8 cellular contexts compared by ENCODE assay signal in genomic region chr2:60674524-60675165, GRCh38.
A peak's percentile ranks its signal among the peaks of the same experiment; 100 is the strongest.
DNase-seq lines count a peak whose midpoint lies in the region; ATAC-seq and TF ChIP-seq lines count a peak whose summit lies in the region.

No MANE protein-coding gene starts in this region.

- no peak overlapping the region for H3K27ac ChIP-seq in caudate nucleus (ENCODE audit: low read depth, low read length)

- ATAC-seq in GM19035 (IDR thresholded peaks at IDR 0.05; ENCODE audit: unreplicated experiment) (peak; percentile 100), HG03159 (IDR thresholded peaks at IDR 0.05; ENCODE audit: unreplicated experiment) (peak; percentile 99)

- peak; percentile 99 for TF ChIP-seq CTCF in BJ (IDR thresholded peaks at IDR 0.05; ENCODE audit: insufficient read depth, low read depth, low read length)

- CTCF ChIA-PET in BJ (lab: Yijun Ruan, JAX) = interaction anchor here (0.6 to 2.8 kb wide), 26 partner anchors 9 to 314 kb away, joined by 3 to 15 read pairs (median 5); no protein-coding TSS in a partner anchor

- no peaks in the 10 kb centered on the region; the same call in 1 of the 2 replicates for H3K27me3 ChIP-seq in BJ (ENCODE audit: control insufficient read depth, insufficient read depth, low read length)

- peak; percentile 1 for DNase-seq in BJ (ENCODE audit: low read depth)
- DNase-seq in NCI-H446 (lab: John Stamatoyannopoulos, UW) = peak; percentile 70 to 87
- peak; percentile 55 for DNase-seq in activated CD4-positive, CD25-positive, alpha-beta regulatory T cell treated with anti-CD3 and anti-CD28 coated beads, Interleukin-2, amount 50 U/mL, for 16 hours (ENCODE audit: low read depth, low spot score)
- peak in 58 of 61 donors; percentile 16 to 86 (median 54) for DNase-seq in caudate nucleus (lab: John Stamatoyannopoulos, UW)
- DNase-seq in kidney tubule cell (ENCODE audit: low spot score) = peak; percentile 71
- DNase-seq in stimulated activated CD4-positive, alpha-beta T cell treated with anti-CD3 and anti-CD28 coated beads, Interleukin-2, amount 100 ng/mL, for 48 hours = peak; percentile 81 to 85

- POLR2A ChIA-PET in BJ (lab: Charles Lee) = no interaction called here

- no peaks in the 10 kb centered on the region for H3K36me3 ChIP-seq in BJ (ENCODE audit: control insufficient read depth, insufficient read depth, low read length)

- H3K4me3 ChIP-seq in BJ (ENCODE audit: low read depth, low read length) = no peak overlapping the region

Comparison
In these comparisons a context has a peak if more than half of its experiments do, and no peak if none do; other contexts are left out.
1. DNase-seq: peak in every context shown above with its lines; median percentile 83 in stimulated activated CD4-positive, alpha-beta T cell treated with anti-CD3 and anti-CD28 coated beads, Interleukin-2, amount 100 ng/mL, for 48 hours; 78 in NCI-H446; 71 in kidney tubule cell; 55 in activated CD4-positive, CD25-positive, alpha-beta regulatory T cell treated with anti-CD3 and anti-CD28 coated beads, Interleukin-2, amount 50 U/mL, for 16 hours; 54 in caudate nucleus; 1 in BJ.